Comparison of ENCODE assay signal across 8 cellular contexts in genomic region chr9:114484854-114485443, GRCh38. TPM values are rescaled to one million over a fixed set of nuclear protein-coding genes. Genes with fewer than 3 reads are reported as not detected.
DNase-seq lines count a peak whose midpoint lies in the region; ATAC-seq, FAIRE-seq and TF ChIP-seq lines count a peak whose summit lies in the region.

No MANE protein-coding gene starts in this region.

- peak overlapping the region; percentile 68 for H2AFZ ChIP-seq in K562 (ENCODE audit: low read depth, low read length)

- peak overlapping the region; percentile 72 for H3K4me2 ChIP-seq in K562 (ENCODE audit: insufficient read depth, low read length)

- no peak for TF ChIP-seq RAD21 in K562 (CRISPR knock-in tag; conservative IDR thresholded peaks at IDR 0.05 in 1 of 2, IDR thresholded peaks at IDR 0.05 in 1 of 2)

- H3K4me1 ChIP-seq in K562 (replicated peaks in 1 of 2; ENCODE audit: control insufficient read depth in 2 of 2, insufficient read depth in 2 of 2, low read length in 2 of 2), result peaks cover 1 to 21% of the 10 kb centered on the region in 2 experiments; a peak in 3 of 5 replicates
- no peaks in the 10 kb centered on the region for H3K4me1 ChIP-seq in BE2C

- H3K27me3 ChIP-seq in K562 (ENCODE audit: control insufficient read depth in 2 of 2, insufficient read depth in 2 of 2, low read length in 2 of 2) (no peaks in the 10 kb centered on the region), BE2C (peaks cover 3% of the 10 kb centered on the region)

- in situ Hi-C loops in K562 (cut with MboI), result no loop called here

- H3K36me3 Mint-ChIP-seq in T-helper 1 cell treated with Interleukin-12 subunit alpha and Interleukin-12 subunit beta and Interleukin-4 antibody, amounts not matched to agents 30 μg/mL and 1 μg/mL, for 36 hours (ENCODE audit: low read depth), result no peaks in the 10 kb centered on the region

- peaks cover 24% of the 10 kb centered on the region for H3K4me1 Mint-ChIP-seq in T-helper 1 cell treated with Interleukin-12 subunit alpha and Interleukin-12 subunit beta and Interleukin-4 antibody, amounts not matched to agents 30 μg/mL and 1 μg/mL, for 36 hours (ENCODE audit: low read depth)

- H3K79me2 ChIP-seq in K562 (ENCODE audit: control insufficient read depth, insufficient read depth, low read length), result peaks cover 18% of the 10 kb centered on the region; the same call in 2 of the 3 replicates

- no peaks in the 10 kb centered on the region for H3K9me3 Mint-ChIP-seq in T-helper 1 cell treated with Interleukin-12 subunit alpha and Interleukin-12 subunit beta and Interleukin-4 antibody, amounts not matched to agents 30 μg/mL and 1 μg/mL, for 36 hours

- peak overlapping the region; percentile 59 for H3K27ac ChIP-seq in K562 (ENCODE audit: extremely low read depth, low read depth, low read length)

- ATAC-seq in HG02870 (IDR thresholded peaks at IDR 0.05; ENCODE audit: unreplicated experiment) (peak; percentile 64), K562 (peak; percentile 68)

- CTCF ChIA-PET in K562 (lab: Yijun Ruan, JAX; ENCODE audit: low intra/inter-chr PET ratio), result interaction anchor here (0.7 kb wide), 1 partner anchor 22 kb away, joined by 3 read pairs; no protein-coding TSS in a partner anchor

- TF ChIP-seq CTCF in K562 (IDR thresholded peaks at IDR 0.05 in 2 of 3, conservative IDR thresholded peaks at IDR 0.05 in 1 of 3; ENCODE audit: insufficient read depth in 2 of 3, low read depth in 1 of 3, low read length in 3 of 3) (no peak), BE2C (IDR thresholded peaks at IDR 0.05; ENCODE audit: low read depth, low read length) (no peak)

- peaks cover 4% of the 10 kb centered on the region for H3K36me3 ChIP-seq in K562 (ENCODE audit: control insufficient read depth, insufficient read depth, low read length)
- H3K36me3 ChIP-seq in BE2C, result no peaks in the 10 kb centered on the region

- H3K27ac Mint-ChIP-seq in T-helper 1 cell treated with Interleukin-12 subunit alpha and Interleukin-12 subunit beta and Interleukin-4 antibody, amounts not matched to agents 30 μg/mL and 1 μg/mL, for 36 hours, result peak overlapping the region; percentile 43

- DNase-seq in GM12891 (ENCODE audit: insufficient read length, low spot score) (no peak), K562 (ENCODE audit: extremely low read depth in 1 of 4, low spot score in 3 of 4) (peak; percentile 65 to 87 (median 68)), COR-L47 (lab: John Stamatoyannopoulos, UW) (no peak), KG1 (lab: John Stamatoyannopoulos, UW) (no peak), BE2C (no peak)
- DNase-seq in stimulated activated CD8-positive, alpha-beta memory T cell treated with anti-CD3 and anti-CD28 coated beads, Interleukin-4, amount 100 ng/mL, for 24 hours (ENCODE audit: low read depth), result peak; percentile 8

- H3K27me3 Mint-ChIP-seq in T-helper 1 cell treated with Interleukin-12 subunit alpha and Interleukin-12 subunit beta and Interleukin-4 antibody, amounts not matched to agents 30 μg/mL and 1 μg/mL, for 36 hours (ENCODE audit: low read depth), result no peaks in the 10 kb centered on the region

- TF ChIP-seq POLR2A in GM12891 (IDR thresholded peaks at IDR 0.05; ENCODE audit: low read depth, low read length) (no peak), K562 (conservative IDR thresholded peaks at IDR 0.05) (no peak)

- POLR2A ChIA-PET in K562 (lab: Yijun Ruan, JAX), result interaction anchor here (0.7 to 1.9 kb wide), 4 partner anchors 9 to 1767 kb away, joined by 3 to 7 read pairs (median 5); no protein-coding TSS in a partner anchor

- H3K9me3 ChIP-seq in K562 (replicated peaks; ENCODE audit: control insufficient read depth, insufficient read depth, low read depth, low read length) (no peaks in the 10 kb centered on the region), BE2C (no peaks in the 10 kb centered on the region)

- BruUV-seq in K562 (replicated peaks; lab: Mats Ljungman, UMichigan), result no TSS peak

- intact Hi-C loops in K562 (cut with micrococcal nuclease), result loop anchor here (5.0 kb wide), 1 partner anchor 48 kb away; no protein-coding TSS in a partner anchor

- H3K4me3 Mint-ChIP-seq in T-helper 1 cell treated with Interleukin-12 subunit alpha and Interleukin-12 subunit beta and Interleukin-4 antibody, amounts not matched to agents 30 μg/mL and 1 μg/mL, for 36 hours, result peak overlapping the region; percentile 11

- peak overlapping the region in 1 of 2 experiments; percentile 42; a peak in 1 of 4 replicates for H3K9ac ChIP-seq in K562 (ENCODE audit: insufficient read depth in 1 of 2, low read depth in 2 of 2, low read length in 2 of 2)

- no peaks in the 10 kb centered on the region for H3K9me1 ChIP-seq in K562 (ENCODE audit: control insufficient read depth, insufficient read depth, low read length)

- WGBS in K562 (ENCODE audit: insufficient coverage, low coverage, missing lambda C conversion rate), result 21% methylated on average over 8 of the region's 8 CpGs

- H3K4me3 ChIP-seq in K562, result no peak overlapping the region
- no peak overlapping the region for H3K4me3 ChIP-seq in BE2C (ENCODE audit: low read depth, low read length)

- H4K20me1 ChIP-seq in K562 (replicated peaks; ENCODE audit: control insufficient read depth, insufficient read depth, low read length), result peaks cover 4% of the 10 kb centered on the region; the same call in 1 of the 2 replicates

- no peak for FAIRE-seq in GM12891 (lab: Jason Lieb, UNC)
- FAIRE-seq in K562 (lab: Jason Lieb, UNC), result peak; percentile 90

- peak; percentile 55; the same call in 1 of the 2 replicates for TF ChIP-seq EP300 in K562 (IDR thresholded peaks at IDR 0.05; ENCODE audit: low read length)

TF ChIP-seq in GM12891, 5 proteins besides CTCF, POLR2A, EP300 and RAD21:
- TF ChIP-seq POLR2AphosphoS5 (IDR thresholded peaks at IDR 0.05; ENCODE audit: low read depth, low read length) (no peak), TAF1 (IDR thresholded peaks at IDR 0.05; ENCODE audit: low read depth, low read length) (no peak), POU2F2 (IDR thresholded peaks at IDR 0.05; ENCODE audit: low read depth, low read length) (peak; percentile 100), SPI1 (IDR thresholded peaks at IDR 0.05; ENCODE audit: low read depth, low read length) (0 out of 2 replicates have a peak, but pooled peaks have one; percentile 10), PAX5 (IDR thresholded peaks at IDR 0.05; ENCODE audit: insufficient read depth, low read length, severe bottlenecking) (no peak)

TF ChIP-seq in K562, 482 proteins besides CTCF, POLR2A, EP300 and RAD21 (continues in another document):
- TF ChIP-seq NEUROD1 (IDR thresholded peaks at IDR 0.05; ENCODE audit: borderline replicate concordance, low read depth, low read length, partially characterized antibody), result peak; percentile 32
- TF ChIP-seq TAF7 (tag; IDR thresholded peaks at IDR 0.05), result no peak
- no peak for TF ChIP-seq ATF1 (CRISPR knock-in tag; IDR thresholded peaks at IDR 0.05)
- TF ChIP-seq ATF1 (tag; IDR thresholded peaks at IDR 0.05), result peak; percentile 63
- TF ChIP-seq NFE2 (IDR thresholded peaks at IDR 0.05; ENCODE audit: low read depth), result peak; percentile 83
- peak; percentile 47; the same call in 1 of the 2 replicates for TF ChIP-seq TFE3 (CRISPR knock-in tag; IDR thresholded peaks at IDR 0.05)
- TF ChIP-seq MYC (IDR thresholded peaks at IDR 0.05; ENCODE audit: low read depth, low read length), result peak; percentile 91
- no peak for TF ChIP-seq MYC (CRISPR knock-in tag; IDR thresholded peaks at IDR 0.05; ENCODE audit: borderline replicate concordance, low read depth)
- TF ChIP-seq TEAD4 (IDR thresholded peaks at IDR 0.05; ENCODE audit: low read length), result peak; percentile 72
- TF ChIP-seq TEAD4 (CRISPR knock-in tag; IDR thresholded peaks at IDR 0.05; ENCODE audit: borderline replicate concordance), result no peak
- TF ChIP-seq ADNP (tag; IDR thresholded peaks at IDR 0.05), result peak; percentile 73
- no peak for TF ChIP-seq ZKSCAN3 (CRISPR knock-in tag; IDR thresholded peaks at IDR 0.05)
- peak; percentile 99 for TF ChIP-seq BHLHE40 (IDR thresholded peaks at IDR 0.05; ENCODE audit: low read length)
- peak; percentile 59; the same call in 1 of the 2 replicates for TF ChIP-seq CTBP1 (IDR thresholded peaks at IDR 0.05; ENCODE audit: borderline replicate concordance)

RNA-seq across cellular contexts. Expression of gene WHRN, which starts 20.3 kb away (rescaled TPM):
- 1.9 TPM for polyA plus RNA-seq in GM12891 (2012; ENCODE audit: low read depth, missing spikeins)
- 13.7 and 31.3 TPM in 2 replicates for total RNA-seq in K562 (2011; cell fraction: chromatin; rRNA removed; ENCODE audit: low replicate concordance)
- 20.9 and 25.0 TPM in 2 replicates for total RNA-seq in K562 (2011; cell fraction: nucleolus; rRNA removed)
- total RNA-seq in K562 (2011; cell fraction: nucleoplasm; rRNA removed), result 17.4 and 19.4 TPM in 2 replicates
- total RNA-seq in K562 (2014; rRNA removed) (9.0 and 10.1 TPM in 2 replicates), K562 (2014; rRNA removed; fragmentation: Illumina TruSeq; extraction: Trizol) (1.1 and 2.0 TPM in 2 replicates), K562 (2015; rRNA removed; fragmentation: Illumina TruSeq; extraction: Trizol) (3.0 and 3.5 TPM in 2 replicates), K562 (2021) (14.1 and 17.1 TPM in 2 replicates)
- polyA plus RNA-seq in K562 (2011; rRNA removed) (3.0 and 5.3 TPM in 2 replicates), K562 (2014; fragmentation: Illumina TruSeq; extraction: Trizol) (5.1 and 6.2 TPM in 2 replicates), K562 (2014; fragmentation: Nextera tagmentation; extraction: Ambion mirVana) (under 1 TPM; 0.31 TPM), K562 (2014; rRNA removed) (10.4 and 10.5 TPM in 2 replicates)
- polyA plus RNA-seq in K562 (2011; cell fraction: cytosol; rRNA removed), result 3.4 and 4.9 TPM in 2 replicates
- 39.6 and 62.6 TPM in 2 replicates for polyA plus RNA-seq in K562 (2011; cell fraction: nucleus; rRNA removed)
- polyA plus RNA-seq in K562 (2012), result 10.1 and 16.2 TPM in 2 replicates
- 0.84 and 1.2 TPM in 2 replicates for polyA minus RNA-seq in K562 (2011; rRNA and poly(A)+ RNA removed)
- 3.1 and 3.9 TPM in 2 replicates for polyA minus RNA-seq in K562 (2011; cell fraction: cytosol; rRNA and poly(A)+ RNA removed)
- polyA minus RNA-seq in K562 (2011; cell fraction: nucleus; rRNA and poly(A)+ RNA removed), result 14.1 and 15.1 TPM in 2 replicates
- polyA plus RNA-seq in BE2C (2012; ENCODE audit: insufficient read depth, insufficient read length, low read depth), result 0.20 TPM

Comparison
In these comparisons a context has a peak if more than half of its experiments do, and no peak if none do; other contexts are left out.
1. DNase-seq: peak in K562 (4 of 4) and stimulated activated CD8-positive, alpha-beta memory T cell treated with anti-CD3 and anti-CD28 coated beads, Interleukin-4, amount 100 ng/mL, for 24 hours (single experiment); none in GM12891 (single experiment), COR-L47 (single experiment), KG1 (single experiment) and BE2C (single experiment).